Comparison of ENCODE assay signal across 15 cellular contexts in genomic region chr7:129017933-129018538, GRCh38. TPM values are rescaled to one million over a fixed set of nuclear protein-coding genes. Genes with fewer than 3 reads are reported as not detected.
DNase-seq lines count a peak whose midpoint lies in the region; ATAC-seq and TF ChIP-seq lines count a peak whose summit lies in the region.
"Had no signal": no experiment of that assay in that cellular context is flagged by ENCODE, and none has a peak within 500 bp of the region (broad histone marks: within the 10 kb centered on the region; RNA-seq: fewer than 3 reads in every experiment).

No MANE protein-coding gene starts in this region.

- no peaks in the 10 kb centered on the region for H3K27me3 Mint-ChIP-seq in Calu3 (ENCODE audit: unreplicated experiment)
- H3K27me3 Mint-ChIP-seq: effector memory CD8-positive, alpha-beta T cell had no signal

- intact Hi-C loops in Calu3 (cut with micrococcal nuclease; ENCODE audit: unreplicated experiment) (no loop called here), right lobe of liver (cut with DNase I) (no loop called here)

- no peak for TF ChIP-seq POLR2A in right lobe of liver (IDR thresholded peaks at IDR 0.05)

- H3K4me3 Mint-ChIP-seq in Calu3 (ENCODE audit: low read depth, unreplicated experiment): no peak overlapping the region
- H3K4me3 Mint-ChIP-seq: effector memory CD8-positive, alpha-beta T cell had no signal

- in situ Hi-C loops in G401 (cut with HindIII; ENCODE audit: low sequenced_read_pairs): no loop called here

- peaks cover 0 to 20% (median under 1%) of the 10 kb centered on the region in 4 donors for H3K36me3 ChIP-seq in right lobe of liver

- peaks cover 18% of the 10 kb centered on the region for H3K4me1 Mint-ChIP-seq in Calu3 (ENCODE audit: low read depth, unreplicated experiment)

- BruUV-seq in Calu3 (replicated peaks; lab: Mats Ljungman, UMichigan): no TSS peak

- peak overlapping the region; percentile 20 for H3K27ac Mint-ChIP-seq in Calu3 (ENCODE audit: unreplicated experiment)

- peak; percentile 75 for ATAC-seq in GM18907 (IDR thresholded peaks at IDR 0.05; ENCODE audit: unreplicated experiment)
- ATAC-seq in HG02610 (IDR thresholded peaks at IDR 0.05; ENCODE audit: unreplicated experiment): peak; percentile 89
- ATAC-seq in HG03575 (IDR thresholded peaks at IDR 0.05; ENCODE audit: extremely low read depth, insufficient number of reproducible peaks, low FRiP score, unreplicated experiment): peak; percentile 59
- ATAC-seq in right lobe of liver: no peak
- ATAC-seq: effector memory CD8-positive, alpha-beta T cell had no signal

- H3K36me3 Mint-ChIP-seq in Calu3 (ENCODE audit: insufficient read depth, unreplicated experiment): peaks cover 9% of the 10 kb centered on the region

- H3K4me3 ChIP-seq in right lobe of liver: no peak overlapping the region
- H3K4me3 ChIP-seq: left lung had no signal

- no peaks in the 10 kb centered on the region for H3K9me3 Mint-ChIP-seq in Calu3 (ENCODE audit: low read depth, unreplicated experiment)
- H3K9me3 Mint-ChIP-seq: effector memory CD8-positive, alpha-beta T cell had no signal

- H3K27ac ChIP-seq in right lobe of liver: no peak overlapping the region
- H3K27ac ChIP-seq: left lung, neutrophil, RWPE1 had no signal

- WGBS in right lobe of liver (ENCODE audit: insufficient coverage, low coverage, low lambda C conversion rate, missing lambda C conversion rate): 90% methylated on average over 4 of the region's 4 CpGs

- H3K4me1 ChIP-seq in right lobe of liver: peaks cover 0 to 31% (median 15%) of the 10 kb centered on the region in 4 donors

- no peaks in the 10 kb centered on the region for H3K9me3 ChIP-seq in right lobe of liver
- H3K9me3 ChIP-seq: left lung, neutrophil had no signal

- DNase-seq in Calu3: no peak
- DNase-seq in G401 (ENCODE audit: low spot score): no peak
- no peak for DNase-seq in right lobe of liver
- no peak for DNase-seq in NCI-H2196 treated with DMSO at 0.1 percent for 48 hours (lab: John Stamatoyannopoulos, UW; ENCODE audit: unreplicated experiment)
- DNase-seq in stimulated activated CD4-positive, alpha-beta T cell treated with anti-CD3 and anti-CD28 coated beads, Interleukin-4, amount 100 ng/mL, for 1 hour: no peak
- DNase-seq: effector memory CD8-positive, alpha-beta T cell; left lung; NCI-H446; stimulated activated CD8-positive, alpha-beta memory T cell treated with anti-CD3 and anti-CD28 coated beads, Interleukin-4, amount 100 ng/mL, for 48 hours; T1000 had no signal

- no peaks in the 10 kb centered on the region for H3K27me3 ChIP-seq in right lobe of liver
- H3K27me3 ChIP-seq: left lung, neutrophil had no signal

- CTCF ChIA-PET in Calu3 (lab: Charles Lee): no interaction called here

- TF ChIP-seq CTCF in Calu3 (IDR thresholded peaks at IDR 0.05; ENCODE audit: unreplicated experiment) (no peak), right lobe of liver (IDR thresholded peaks at IDR 0.05) (no peak)

RNA-seq across cellular contexts. Expression of gene TNPO3, which starts 36.9 kb away (rescaled TPM):
- total RNA-seq in Calu3 (2022): 43.6 and 47.1 TPM in 2 replicates
- 47.4 and 71.4 TPM in 2 replicates for total RNA-seq in G401 (2014; rRNA removed; shearing (Covaris generic))
- 10 to 100 TPM; 15.2 to 30.2 (median 22.2) TPM for total RNA-seq in right lobe of liver

Comparison
In these comparisons a context has a peak if more than half of its experiments do, and no peak if none do; other contexts are left out.
1. ATAC-seq: peak in GM18907 (single experiment), HG02610 (single experiment) and HG03575 (single experiment); none in right lobe of liver (0 of 4).